ENCODE assay signal across 28 cellular contexts in genomic region chr2:104890670-104891069, GRCh38. TPM values are rescaled to one million over a fixed set of nuclear protein-coding genes. Genes with fewer than 3 reads are reported as not detected.
"Had no signal": no experiment of that assay in that cellular context is flagged by ENCODE, and none has a peak within 500 bp of the region (broad histone marks: within the 10 kb centered on the region; RNA-seq: fewer than 3 reads in every experiment).

No MANE protein-coding gene starts in this region.

- H3K4me3 Mint-ChIP-seq: nephron; stimulated activated memory B cell treated with anti-CD40 and anti-IgM and Interleukin-4, amounts not matched to agents 10 μg/mL and 1 μg/mL and 100 μg/mL, for 72 hours; stimulated activated naive CD8-positive, alpha-beta T cell treated with anti-CD3 and anti-CD28 coated beads, Interleukin-15, Interleukin-2, amounts not matched to agents 100 ng/mL and 50 ng/mL, for 24 hours had no signal

- ATAC-seq: gastrocnemius medialis; heart right ventricle; left lung; lower lobe of right lung; psoas muscle; right lobe of liver; stimulated activated memory B cell treated with anti-CD40 and anti-IgM and Interleukin-4, amounts not matched to agents 10 μg/mL and 1 μg/mL and 100 μg/mL, for 72 hours; upper lobe of right lung had no signal

- H3K4me1 Mint-ChIP-seq: nephron had no signal

- H3K27me3 ChIP-seq: colonic mucosa, left lung, right lobe of liver, vagina had no signal

- H3K27ac Mint-ChIP-seq: stimulated activated memory B cell treated with anti-CD40 and anti-IgM and Interleukin-4, amounts not matched to agents 10 μg/mL and 1 μg/mL and 100 μg/mL, for 72 hours; stimulated activated naive CD8-positive, alpha-beta T cell treated with anti-CD3 and anti-CD28 coated beads, Interleukin-15, Interleukin-2, amounts not matched to agents 100 ng/mL and 50 ng/mL, for 24 hours had no signal

- H3K27ac ChIP-seq: esophagus muscularis mucosa, gastrocnemius medialis, heart right ventricle, left lung, lower lobe of right lung, neutrophil, psoas muscle, right lobe of liver, spleen, tibial artery, upper lobe of right lung, vagina had no signal

- H3K9me3 ChIP-seq: colonic mucosa, esophagus muscularis mucosa, gastrocnemius medialis, heart right ventricle, left lung, lower lobe of right lung, neutrophil, psoas muscle, right lobe of liver, spleen, tibial artery, upper lobe of right lung, vagina had no signal

- H3K9me3 Mint-ChIP-seq: nephron had no signal

- H3K36me3 Mint-ChIP-seq: naive B cell; stimulated activated memory B cell treated with anti-CD40 and anti-IgM and Interleukin-4, amounts not matched to agents 10 μg/mL and 1 μg/mL and 100 μg/mL, for 72 hours had no signal

- H3K36me3 ChIP-seq: colonic mucosa, esophagus muscularis mucosa, gastrocnemius medialis, heart right ventricle, left lung, lower lobe of right lung, neutrophil, right lobe of liver, spleen, tibial artery, upper lobe of right lung, vagina had no signal

- H3K4me3 ChIP-seq: colonic mucosa, esophagus muscularis mucosa, gastrocnemius medialis, heart right ventricle, left lung, lower lobe of right lung, psoas muscle, right lobe of liver, spleen, tibial artery, upper lobe of right lung, vagina had no signal

- FAIRE-seq: islet of Langerhans had no signal

- H3K4me1 ChIP-seq: colonic mucosa, esophagus muscularis mucosa, gastrocnemius medialis, heart right ventricle, left lung, lower lobe of right lung, psoas muscle, right lobe of liver, tibial artery, upper lobe of right lung, vagina had no signal

- DNase-seq: effector CD8-positive, alpha-beta T cell; gastrocnemius medialis; heart right ventricle; hypothalamus; left lung; lower lobe of right lung; mesenchymal stem cell; midbrain; naive B cell; psoas muscle; retina; right lobe of liver; spleen; stimulated activated CD4-positive, alpha-beta T cell treated with anti-CD3 and anti-CD28 coated beads, Interleukin-15, amount 100 ng/mL, for 24 hours; stimulated activated CD4-positive, alpha-beta T cell treated with anti-CD3 and anti-CD28 coated beads, Interleukin-1b, Interleukin-23, amount 100 ng/mL, for 48 hours; stimulated activated CD4-positive, alpha-beta T cell treated with anti-CD3 and anti-CD28 coated beads, Interleukin-4, amount 100 ng/mL, for 24 hours; tibial artery; upper lobe of right lung had no signal

RNA-seq across cellular contexts. Expression of gene POU3F3, which starts 36.8 kb away (rescaled TPM):
- total RNA-seq: dermis microvascular lymphatic vessel endothelial cell, fibroblast of villous mesenchyme, gastrocnemius medialis, left lung, lower lobe of right lung, psoas muscle, right lobe of liver, spleen, upper lobe of right lung, vagina had no signal
- polyA plus RNA-seq: spleen had no signal
